Comparison of ENCODE assay signal across 21 cellular contexts in the genomic region with DNA sequence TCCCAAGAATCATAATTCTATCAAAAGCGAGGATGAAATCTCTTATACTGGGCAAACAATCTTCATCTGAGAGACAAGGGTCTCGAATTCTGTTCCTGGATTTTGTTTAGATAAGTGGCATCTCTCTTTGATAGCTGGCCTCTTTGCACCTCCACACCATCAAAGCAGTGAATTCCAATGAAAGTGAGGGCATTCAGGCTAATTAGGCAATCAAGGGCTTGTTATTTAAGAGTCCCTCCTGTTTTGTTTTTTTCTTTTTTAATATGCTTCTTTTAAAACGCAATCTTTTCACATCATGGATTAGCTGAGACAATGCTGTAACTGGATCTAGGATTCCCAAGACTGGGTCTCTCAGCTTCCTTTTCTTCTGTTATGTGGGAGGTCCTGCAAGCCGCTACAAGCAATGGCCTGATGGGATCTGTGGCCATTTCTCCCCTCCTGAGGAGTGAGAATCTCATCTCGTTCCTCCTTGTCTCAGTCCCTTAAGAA.
"Had no signal": no experiment of that assay in that cellular context is flagged by ENCODE, and none has a peak within 500 bp of the region (broad histone marks: within the 10 kb centered on the region; RNA-seq: fewer than 3 reads in every experiment).

No MANE protein-coding gene starts in this region.

- H3K4me1 Mint-ChIP-seq: memory B cell; naive thymus-derived CD4-positive, alpha-beta T cell had no signal

- H3K27ac ChIP-seq: epithelial cell of prostate, esophagus muscularis mucosa, gastrocnemius medialis, left ventricle myocardium inferior, lower lobe of right lung, right atrium auricular region, suprapubic skin, thyroid gland, upper lobe of right lung had no signal

- H3K4me3 Mint-ChIP-seq: memory B cell; naive thymus-derived CD4-positive, alpha-beta T cell; nephron progenitor cell had no signal

- H3K27me3 ChIP-seq: esophagus muscularis mucosa, gastrocnemius medialis, right atrium auricular region, suprapubic skin, thyroid gland, upper lobe of right lung had no signal

- H3K36me3 ChIP-seq: gastrocnemius medialis, left ventricle myocardium inferior, lower lobe of right lung, right atrium auricular region, suprapubic skin, thyroid gland, upper lobe of right lung had no signal

- H3K9me3 Mint-ChIP-seq: memory B cell; naive thymus-derived CD4-positive, alpha-beta T cell; nephron progenitor cell had no signal

- H3K4me3 ChIP-seq: esophagus muscularis mucosa, gastrocnemius medialis, left ventricle myocardium inferior, lower lobe of right lung, right atrium auricular region, suprapubic skin, thyroid gland, upper lobe of right lung had no signal

- H3K9me3 ChIP-seq: esophagus muscularis mucosa, gastrocnemius medialis, left ventricle myocardium inferior, lower lobe of right lung, right atrium auricular region, suprapubic skin, thyroid gland, upper lobe of right lung had no signal

- H3K36me3 Mint-ChIP-seq: memory B cell had no signal

- FAIRE-seq: kidney, small intestine had no signal

- H3K4me1 ChIP-seq: gastrocnemius medialis, left ventricle myocardium inferior, lower lobe of right lung, right atrium auricular region, suprapubic skin, thyroid gland, upper lobe of right lung had no signal

- ATAC-seq: gastrocnemius medialis; left cardiac atrium; lower lobe of right lung; naive thymus-derived CD4-positive, alpha-beta T cell; stimulated activated naive CD8-positive, alpha-beta T cell treated with anti-CD3 and anti-CD28 coated beads, Interleukin-15, Interleukin-2, amounts not matched to agents 100 U/mL and 50 U/mL, for 24 hours; upper lobe of right lung had no signal

- DNase-seq: effector memory CD4-positive, alpha-beta T cell; gastrocnemius medialis; glutamatergic neuron; kidney; left cardiac atrium; left ventricle myocardium inferior; lower lobe of right lung; naive thymus-derived CD4-positive, alpha-beta T cell; nephron progenitor cell; posterior cingulate gyrus; small intestine; stimulated activated CD4-positive, alpha-beta T cell treated with anti-CD3 and anti-CD28 coated beads, Interleukin-12 subunit alpha, Interleukin-12 subunit beta, amount 100 ng/mL, for 4 hours; stimulated activated CD4-positive, alpha-beta T cell treated with anti-CD3 and anti-CD28 coated beads, Interleukin-2, amount 100 ng/mL, for 48 hours; stimulated activated naive CD8-positive, alpha-beta T cell treated with anti-CD3 and anti-CD28 coated beads, Interleukin-15, Interleukin-2, amounts not matched to agents 100 U/mL and 50 U/mL, for 24 hours; thyroid gland; upper lobe of right lung had no signal

- H3K27ac Mint-ChIP-seq: memory B cell; naive thymus-derived CD4-positive, alpha-beta T cell; nephron progenitor cell had no signal
